16 cellular contexts compared by ENCODE assay signal in genomic region chr17:73357318-73357717, GRCh38. TPM values are rescaled to one million over a fixed set of nuclear protein-coding genes. Genes with fewer than 3 reads are reported as not detected.
DNase-seq lines count a peak whose midpoint lies in the region; ATAC-seq and TF ChIP-seq lines count a peak whose summit lies in the region.
"Had no signal": no experiment of that assay in that cellular context is flagged by ENCODE, and none has a peak within 500 bp of the region (broad histone marks: within the 10 kb centered on the region; RNA-seq: fewer than 3 reads in every experiment).

No MANE protein-coding gene starts in this region.

- H3K79me2 ChIP-seq in neural cell (replicated peaks; ENCODE audit: insufficient read depth, low read length), result no peaks in the 10 kb centered on the region

- no peaks in the 10 kb centered on the region for H3K9me2 ChIP-seq in neural cell (ENCODE audit: insufficient read depth, low read length)

- peak overlapping the region; percentile 82 for H3K27ac ChIP-seq in left ventricle myocardium inferior (replicated peaks)
- H3K27ac ChIP-seq in neural cell (ENCODE audit: low read length), result peak overlapping the region; percentile 61

- H3K9ac ChIP-seq in neural cell (ENCODE audit: low read length), result peak overlapping the region; percentile 23

- H3F3A ChIP-seq in neural cell (ENCODE audit: insufficient read depth, low read length, poor library complexity, severe bottlenecking), result no peaks in the 10 kb centered on the region

- DNase-seq in SK-N-DZ (ENCODE audit: low spot score) (peak; percentile 95), cerebellar cortex (ENCODE audit: low spot score) (peak; percentile 83), left ventricle myocardium inferior (peak; percentile 45), H4 (ENCODE audit: low spot score) (no peak), NCI-H1105 (lab: John Stamatoyannopoulos, UW) (no peak)
- DNase-seq: ACHN; CD8-positive, alpha-beta T cell; HCEC 1CT; IMR-90; NCI-H1417; NCI-H2029 treated with DMSO at 0.1 percent for 48 hours; NCI-H526 treated with DMSO at 0.1 percent for 48 hours; PC-3 had no signal

- H3K9me3 ChIP-seq in left ventricle myocardium inferior (replicated peaks), result no peaks in the 10 kb centered on the region
- H3K9me3 ChIP-seq in neural cell (ENCODE audit: low read length), result no peaks in the 10 kb centered on the region

- intact Hi-C loops in left ventricle myocardium inferior (cut with micrococcal nuclease), result no loop called here

- no peaks in the 10 kb centered on the region for H3K36me3 ChIP-seq in left ventricle myocardium inferior
- no peaks in the 10 kb centered on the region for H3K36me3 ChIP-seq in neural cell (ENCODE audit: insufficient read depth, low read length)

- TF ChIP-seq RAD21 in neural cell (conservative IDR thresholded peaks at IDR 0.05), result peak; percentile 9

- H3K4me2 ChIP-seq in neural cell (ENCODE audit: low read length), result no peak overlapping the region

- no peaks in the 10 kb centered on the region for H4K20me1 ChIP-seq in neural cell (ENCODE audit: insufficient read depth)

- H3K27me3 ChIP-seq in left ventricle myocardium inferior (ENCODE audit: low read depth) (no peaks in the 10 kb centered on the region), neural cell (ENCODE audit: insufficient read depth, low read depth, low read length) (no peaks in the 10 kb centered on the region)

- no peak overlapping the region for H2AFZ ChIP-seq in neural cell (ENCODE audit: low read depth, low read length)

- ATAC-seq in HG03045 (IDR thresholded peaks at IDR 0.05; ENCODE audit: unreplicated experiment), result no peak
- ATAC-seq in GM18907 (IDR thresholded peaks at IDR 0.05; ENCODE audit: unreplicated experiment), result no peak
- ATAC-seq: CD8-positive, alpha-beta T cell; PC-3 had no signal

- peak; percentile 26 for TF ChIP-seq EP300 in neural cell (conservative IDR thresholded peaks at IDR 0.05; ENCODE audit: poor library complexity, severe bottlenecking)

- H3K4me3 ChIP-seq in left ventricle myocardium inferior (no peak overlapping the region), neural cell (ENCODE audit: low read length) (no peak overlapping the region)

- TF ChIP-seq CTCF in left ventricle myocardium inferior (IDR thresholded peaks at IDR 0.05; ENCODE audit: borderline replicate concordance), result no peak
- no peak for TF ChIP-seq CTCF in neural cell (IDR thresholded peaks at IDR 0.05; ENCODE audit: poor library complexity, severe bottlenecking)

- H3K4me1 ChIP-seq in left ventricle myocardium inferior, result peaks cover 48% of the 10 kb centered on the region

TF ChIP-seq in neural cell, 6 proteins besides CTCF, POLR2A, EP300 and RAD21:
- TF ChIP-seq SMC3 (conservative IDR thresholded peaks at IDR 0.05; ENCODE audit: poor library complexity), result no peak
- no peak for TF ChIP-seq MXI1 (conservative IDR thresholded peaks at IDR 0.05; ENCODE audit: poor library complexity, severe bottlenecking)
- TF ChIP-seq, protein P1, sequence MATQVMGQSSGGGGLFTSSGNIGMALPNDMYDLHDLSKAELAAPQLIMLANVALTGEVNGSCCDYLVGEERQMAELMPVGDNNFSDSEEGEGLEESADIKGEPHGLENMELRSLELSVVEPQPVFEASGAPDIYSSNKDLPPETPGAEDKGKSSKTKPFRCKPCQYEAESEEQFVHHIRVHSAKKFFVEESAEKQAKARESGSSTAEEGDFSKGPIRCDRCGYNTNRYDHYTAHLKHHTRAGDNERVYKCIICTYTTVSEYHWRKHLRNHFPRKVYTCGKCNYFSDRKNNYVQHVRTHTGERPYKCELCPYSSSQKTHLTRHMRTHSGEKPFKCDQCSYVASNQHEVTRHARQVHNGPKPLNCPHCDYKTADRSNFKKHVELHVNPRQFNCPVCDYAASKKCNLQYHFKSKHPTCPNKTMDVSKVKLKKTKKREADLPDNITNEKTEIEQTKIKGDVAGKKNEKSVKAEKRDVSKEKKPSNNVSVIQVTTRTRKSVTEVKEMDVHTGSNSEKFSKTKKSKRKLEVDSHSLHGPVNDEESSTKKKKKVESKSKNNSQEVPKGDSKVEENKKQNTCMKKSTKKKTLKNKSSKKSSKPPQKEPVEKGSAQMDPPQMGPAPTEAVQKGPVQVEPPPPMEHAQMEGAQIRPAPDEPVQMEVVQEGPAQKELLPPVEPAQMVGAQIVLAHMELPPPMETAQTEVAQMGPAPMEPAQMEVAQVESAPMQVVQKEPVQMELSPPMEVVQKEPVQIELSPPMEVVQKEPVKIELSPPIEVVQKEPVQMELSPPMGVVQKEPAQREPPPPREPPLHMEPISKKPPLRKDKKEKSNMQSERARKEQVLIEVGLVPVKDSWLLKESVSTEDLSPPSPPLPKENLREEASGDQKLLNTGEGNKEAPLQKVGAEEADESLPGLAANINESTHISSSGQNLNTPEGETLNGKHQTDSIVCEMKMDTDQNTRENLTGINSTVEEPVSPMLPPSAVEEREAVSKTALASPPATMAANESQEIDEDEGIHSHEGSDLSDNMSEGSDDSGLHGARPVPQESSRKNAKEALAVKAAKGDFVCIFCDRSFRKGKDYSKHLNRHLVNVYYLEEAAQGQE (IDR thresholded peaks at IDR 0.05; ENCODE audit: borderline replicate concordance), result no peak
- no peak for TF ChIP-seq EZH2 (IDR thresholded peaks at IDR 0.05; ENCODE audit: borderline replicate concordance, insufficient read depth, low read length, poor library complexity, severe bottlenecking)
- TF ChIP-seq POLR2AphosphoS5 (IDR thresholded peaks at IDR 0.05), result no peak
- TF ChIP-seq TAF1 (IDR thresholded peaks at IDR 0.05; ENCODE audit: low read depth), result no peak

RNA-seq across cellular contexts. Expression of gene CDC42EP4, which starts 45.5 kb away (rescaled TPM):
- 54.4 and 60.4 TPM in 2 replicates for polyA plus RNA-seq in SK-N-DZ (2014; cell fraction: cytosol; rRNA removed)
- 19.4 and 26.2 TPM in 2 replicates for polyA plus RNA-seq in SK-N-DZ (2014; cell fraction: nucleus; rRNA removed)
- 34.0 TPM for total RNA-seq in left ventricle myocardium inferior
- polyA plus RNA-seq in neural cell, result 19.4 and 29.0 TPM in 2 replicates
- polyA minus RNA-seq in neural cell, result 33.3 and 40.4 TPM in 2 replicates
- total RNA-seq in H4 (2014; rRNA removed; shearing (Covaris generic)), result 29.8 and 30.9 TPM in 2 replicates

Comparison
In these comparisons a context has a peak if more than half of its experiments do, and no peak if none do; other contexts are left out.
1. DNase-seq: peak in SK-N-DZ (single experiment), cerebellar cortex (single experiment) and left ventricle myocardium inferior (single experiment); none in H4 (single experiment) and NCI-H1105 (single experiment).